Comparison of ENCODE assay signal across 21 cellular contexts in the genomic region with DNA sequence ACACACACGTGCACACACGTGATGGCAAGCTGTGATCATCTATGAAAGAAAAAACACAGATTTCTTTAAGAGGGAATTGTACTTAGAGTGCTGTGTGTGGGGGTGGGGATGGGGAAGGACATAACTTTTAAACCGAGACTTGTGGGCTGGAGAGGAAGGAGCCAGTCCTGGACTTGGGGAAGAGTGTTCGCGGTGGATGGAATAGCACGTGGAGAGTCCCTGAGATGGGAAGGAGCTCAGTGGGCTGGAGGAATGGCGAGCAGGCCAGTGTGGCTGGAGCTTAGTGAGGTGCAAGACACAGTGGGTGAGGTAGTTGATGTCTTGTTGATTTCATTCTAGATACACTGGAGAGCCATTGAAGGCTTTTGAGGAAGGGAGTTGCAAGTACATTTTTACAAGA.
A peak's percentile ranks its signal among the peaks of the same experiment; 100 is the strongest.
DNase-seq lines count a peak whose midpoint lies in the region; ATAC-seq, FAIRE-seq and TF ChIP-seq lines count a peak whose summit lies in the region.
"Had no signal": no experiment of that assay in that cellular context is flagged by ENCODE, and none has a peak within 500 bp of the region (broad histone marks: within the 10 kb centered on the region; RNA-seq: fewer than 3 reads in every experiment).

No MANE protein-coding gene starts in this region.

- H3K36me3 ChIP-seq in left ventricle myocardium inferior, result peaks cover 36% of the 10 kb centered on the region
- H3K36me3 ChIP-seq in right atrium auricular region, result peaks cover 64% of the 10 kb centered on the region
- no peaks in the 10 kb centered on the region for H3K36me3 ChIP-seq in K562 (ENCODE audit: control insufficient read depth, insufficient read depth, low read length)
- H3K36me3 ChIP-seq in vagina, result no peaks in the 10 kb centered on the region
- H3K36me3 ChIP-seq: HAP-1 had no signal

- CTCF ChIA-PET in K562 (lab: Yijun Ruan, JAX; ENCODE audit: low intra/inter-chr PET ratio), result no interaction called here

- H3K4me1 ChIP-seq in left ventricle myocardium inferior (peaks cover 95% of the 10 kb centered on the region), right atrium auricular region (peaks cover 0 to 83% of the 10 kb centered on the region in 2 donors), K562 (replicated peaks in 1 of 2; ENCODE audit: control insufficient read depth in 2 of 2, insufficient read depth in 2 of 2, low read length in 2 of 2) (peaks cover 16 to 28% of the 10 kb centered on the region in 2 experiments; a peak in 4 of 5 replicates), vagina (no peaks in the 10 kb centered on the region)
- H3K4me1 ChIP-seq: HAP-1 had no signal

- ATAC-seq in K562 (no peak), HG03520 (IDR thresholded peaks at IDR 0.05; ENCODE audit: unreplicated experiment) (no peak), GM19397 (IDR thresholded peaks at IDR 0.05; ENCODE audit: unreplicated experiment) (no peak)
- no peak for ATAC-seq in naive thymus-derived CD8-positive, alpha-beta T cell

- in situ Hi-C loops in K562 (cut with MboI), result no loop called here

- WGBS in K562 (ENCODE audit: insufficient coverage, low coverage, missing lambda C conversion rate), result 47% methylated on average over 7 of the region's 7 CpGs

- no peak for DNase-seq in left ventricle myocardium inferior
- DNase-seq in right atrium auricular region (ENCODE audit: low spot score), result no peak
- DNase-seq in K562 (ENCODE audit: extremely low read depth in 1 of 4, low spot score in 3 of 4), result no peak
- no peak for DNase-seq in naive thymus-derived CD8-positive, alpha-beta T cell
- no peak for DNase-seq in D721Med (ENCODE audit: insufficient read length, low spot score)
- DNase-seq in vagina (ENCODE audit: extremely low spot score in 2 of 2), result no peak
- DNase-seq: activated CD4-positive, alpha-beta memory T cell treated with anti-CD3 and anti-CD28 coated beads for 36 hours; DMS53; GDM1; KG1; NCI-H1436 treated with DMSO at 0.1 percent for 48 hours; NCI-H524; Right ventricle myocardium superior had no signal

- H3K9me3 ChIP-seq in left ventricle myocardium inferior (replicated peaks) (no peaks in the 10 kb centered on the region), right atrium auricular region (no peaks in the 10 kb centered on the region), K562 (replicated peaks; ENCODE audit: control insufficient read depth, insufficient read depth, low read depth, low read length) (no peaks in the 10 kb centered on the region), vagina (no peaks in the 10 kb centered on the region)
- H3K9me3 ChIP-seq: HAP-1, suprapubic skin had no signal

- H3K4me2 ChIP-seq in K562 (ENCODE audit: insufficient read depth, low read length), result no peak overlapping the region

- POLR2A ChIA-PET in K562 (lab: Yijun Ruan, JAX), result interaction anchor here (0.9 kb wide), 1 partner anchor 87 kb away, joined by 3 read pairs; no protein-coding TSS in a partner anchor
- POLR2A ChIA-PET in naive thymus-derived CD8-positive, alpha-beta T cell (lab: Charles Lee), result no interaction called here

- TF ChIP-seq EP300 in K562 (IDR thresholded peaks at IDR 0.05; ENCODE audit: low read length), result no peak

- no peaks in the 10 kb centered on the region for H3K27me3 Mint-ChIP-seq in naive thymus-derived CD8-positive, alpha-beta T cell
- H3K27me3 Mint-ChIP-seq: activated CD4-positive, alpha-beta memory T cell treated with anti-CD3 and anti-CD28 coated beads for 36 hours; activated naive CD4-positive, alpha-beta T cell treated with anti-CD3 and anti-CD28 coated beads, Interleukin-2, amount 50 U/mL, for 24 hours had no signal

- H3K79me2 ChIP-seq in K562 (ENCODE audit: control insufficient read depth, insufficient read depth, low read length), result no peaks in the 10 kb centered on the region

- H3K4me3 ChIP-seq in left ventricle myocardium inferior (no peak overlapping the region), right atrium auricular region (no peak overlapping the region), K562 (no peak overlapping the region), vagina (no peak overlapping the region)
- H3K4me3 ChIP-seq: HAP-1, suprapubic skin had no signal

- peaks cover 36 to 71% (median 62%) of the 10 kb centered on the region in 4 donors for H3K4me1 Mint-ChIP-seq in naive thymus-derived CD8-positive, alpha-beta T cell

- H3K27ac ChIP-seq in left ventricle myocardium inferior (replicated peaks) (peak overlapping the region; percentile 88), right atrium auricular region (peak overlapping the region in 1 of 2 donors; percentile 47), K562 (ENCODE audit: extremely low read depth, low read depth, low read length) (no peak overlapping the region), vagina (no peak overlapping the region)
- H3K27ac ChIP-seq: suprapubic skin had no signal

- H2AFZ ChIP-seq in K562 (ENCODE audit: low read depth, low read length), result peak overlapping the region; percentile 84

- H3K27me3 ChIP-seq in left ventricle myocardium inferior (ENCODE audit: low read depth) (no peaks in the 10 kb centered on the region), right atrium auricular region (no peaks in the 10 kb centered on the region), K562 (ENCODE audit: control insufficient read depth in 2 of 2, insufficient read depth in 2 of 2, low read length in 2 of 2) (no peaks in the 10 kb centered on the region), vagina (no peaks in the 10 kb centered on the region)
- H3K27me3 ChIP-seq: suprapubic skin had no signal

- FAIRE-seq in K562 (lab: Jason Lieb, UNC), result no peak
- FAIRE-seq in D721Med (lab: Jason Lieb, UNC), result no peak
- FAIRE-seq: colon had no signal

- TF ChIP-seq CTCF in left ventricle myocardium inferior (IDR thresholded peaks at IDR 0.05; ENCODE audit: borderline replicate concordance) (no peak), right atrium auricular region (IDR thresholded peaks at IDR 0.05) (no peak), K562 (IDR thresholded peaks at IDR 0.05 in 2 of 3, conservative IDR thresholded peaks at IDR 0.05 in 1 of 3; ENCODE audit: insufficient read depth in 2 of 3, low read depth in 1 of 3, low read length in 3 of 3) (no peak), D721Med (IDR thresholded peaks at IDR 0.05; ENCODE audit: insufficient read depth, missing control alignments) (no peak), vagina (IDR thresholded peaks at IDR 0.05) (no peak)

- no TSS peak for BruUV-seq in K562 (replicated peaks; lab: Mats Ljungman, UMichigan)

- peaks cover 0 to 70% (median 16%) of the 10 kb centered on the region in 3 donors for H3K36me3 Mint-ChIP-seq in naive thymus-derived CD8-positive, alpha-beta T cell
- H3K36me3 Mint-ChIP-seq: mesothelial cell of epicardium had no signal

- peak overlapping the region in 8 of 10 donors; percentile 16 to 90 (median 52) for H3K27ac Mint-ChIP-seq in naive thymus-derived CD8-positive, alpha-beta T cell
- H3K27ac Mint-ChIP-seq: activated CD4-positive, alpha-beta memory T cell treated with anti-CD3 and anti-CD28 coated beads for 36 hours; activated naive CD4-positive, alpha-beta T cell treated with anti-CD3 and anti-CD28 coated beads, Interleukin-2, amount 50 U/mL, for 24 hours; mesothelial cell of epicardium had no signal

- H3K4me3 Mint-ChIP-seq in naive thymus-derived CD8-positive, alpha-beta T cell, result no peak overlapping the region
- H3K4me3 Mint-ChIP-seq: activated CD4-positive, alpha-beta memory T cell treated with anti-CD3 and anti-CD28 coated beads for 36 hours; activated naive CD4-positive, alpha-beta T cell treated with anti-CD3 and anti-CD28 coated beads, Interleukin-2, amount 50 U/mL, for 24 hours; mesothelial cell of epicardium; nephron had no signal

- intact Hi-C loops in left ventricle myocardium inferior (cut with micrococcal nuclease) (no loop called here), K562 (cut with micrococcal nuclease) (no loop called here), vagina (cut with DNase I) (no loop called here)

- H3K9me3 Mint-ChIP-seq in naive thymus-derived CD8-positive, alpha-beta T cell, result no peaks in the 10 kb centered on the region
- H3K9me3 Mint-ChIP-seq: activated CD4-positive, alpha-beta memory T cell treated with anti-CD3 and anti-CD28 coated beads for 36 hours; activated naive CD4-positive, alpha-beta T cell treated with anti-CD3 and anti-CD28 coated beads, Interleukin-2, amount 50 U/mL, for 24 hours; mesothelial cell of epicardium; nephron had no signal

- peaks cover 6% of the 10 kb centered on the region for H3K9me1 ChIP-seq in K562 (ENCODE audit: control insufficient read depth, insufficient read depth, low read length)

- H4K20me1 ChIP-seq in K562 (replicated peaks; ENCODE audit: control insufficient read depth, insufficient read depth, low read length), result no peaks in the 10 kb centered on the region

- no peak for TF ChIP-seq RAD21 in K562 (CRISPR knock-in tag; conservative IDR thresholded peaks at IDR 0.05 in 1 of 2, IDR thresholded peaks at IDR 0.05 in 1 of 2)

- H3K9ac ChIP-seq in K562 (ENCODE audit: insufficient read depth in 1 of 2, low read depth in 2 of 2, low read length in 2 of 2), result no peak overlapping the region

- TF ChIP-seq POLR2A in K562 (conservative IDR thresholded peaks at IDR 0.05) (no peak), vagina (IDR thresholded peaks at IDR 0.05) (no peak)
